9 cellular contexts compared by ENCODE assay signal in the genomic region with DNA sequence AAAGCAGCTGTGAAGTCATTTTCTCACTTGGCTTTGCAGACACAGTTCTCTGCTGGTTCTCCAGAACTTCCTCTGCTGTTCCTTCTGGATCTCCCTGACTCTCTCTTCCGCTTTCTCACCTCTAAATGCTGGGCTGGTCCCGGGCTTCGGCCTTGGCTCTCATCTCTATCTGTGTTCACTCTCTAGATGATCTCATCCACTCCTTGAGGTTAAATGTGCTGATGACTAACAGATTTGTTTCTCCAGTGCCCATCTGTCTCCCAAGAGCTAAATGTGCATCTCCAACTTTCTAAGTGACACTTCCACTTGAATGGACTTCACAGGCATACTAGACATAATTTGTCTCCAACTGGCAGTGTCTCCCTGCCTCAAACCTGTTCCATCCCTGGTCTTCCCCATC.
DNase-seq lines count a peak whose midpoint lies in the region; ATAC-seq, FAIRE-seq and TF ChIP-seq lines count a peak whose summit lies in the region.
"Had no signal": no experiment of that assay in that cellular context is flagged by ENCODE, and none has a peak within 500 bp of the region (broad histone marks: within the 10 kb centered on the region; RNA-seq: fewer than 3 reads in every experiment).

No MANE protein-coding gene starts in this region.

- RAD21 ChIA-PET in GM12878 (lab: Charles Lee; ENCODE audit: unreplicated experiment) = interaction anchor here (2.2 to 2.7 kb wide), 2 partner anchors 94 to 238 kb away, joined by 14 to 15 read pairs; a partner anchor contains a TSS

- H3K27ac ChIP-seq in GM12878 (ENCODE audit: control insufficient read depth, insufficient read depth) (no peak overlapping the region), left lung (no peak overlapping the region)

- WGBS in GM12878 (ENCODE audit: insufficient coverage, insufficient replicate concordance, low lambda C conversion rate, missing lambda C conversion rate) = 28% methylated on average over 3 of the region's 3 CpGs

- TF ChIP-seq POLR2A in GM12878 (IDR thresholded peaks at IDR 0.05; ENCODE audit: low read depth, low read length) = no peak

- no TSS peak for BruUV-seq in GM12878 (replicated peaks; lab: Mats Ljungman, UMichigan)

- no peak for TF ChIP-seq EP300 in GM12878 (IDR thresholded peaks at IDR 0.05; ENCODE audit: borderline replicate concordance in 1 of 2, control insufficient read depth in 1 of 2, low read depth in 2 of 2, low read length in 2 of 2)

- peaks cover 3% of the 10 kb centered on the region for H3K79me2 ChIP-seq in GM12878 (ENCODE audit: control insufficient read depth, insufficient read depth, low read length)

- CTCF ChIA-PET in GM12878 (lab: Yijun Ruan, JAX) = interaction anchor here (0.6 to 2.6 kb wide), 6 partner anchors 10 to 452 kb away, joined by 3 to 11 read pairs (median 6); no protein-coding TSS in a partner anchor

- ATAC-seq in HG03432 (IDR thresholded peaks at IDR 0.05; ENCODE audit: unreplicated experiment) (peak; percentile 33), GM12878 (peak; percentile 61), left lung (peak; percentile 43), HG02678 (IDR thresholded peaks at IDR 0.05; ENCODE audit: unreplicated experiment) (no peak)

- intact Hi-C loops in GM12878 (cut with micrococcal nuclease; ENCODE audit: unreplicated experiment) (no loop called here), left lung (cut with DNase I) (no loop called here)

- in situ Hi-C loops in GM12878 (cut with MboI) = no loop called here

- H3K4me2 ChIP-seq in GM12878 (ENCODE audit: control insufficient read depth, insufficient read depth) = no peak overlapping the region

- H3K9ac ChIP-seq in GM12878 (ENCODE audit: control insufficient read depth, insufficient read depth, low read length) = no peak overlapping the region

- no peak for TF ChIP-seq RAD21 in GM12878 (IDR thresholded peaks at IDR 0.05; ENCODE audit: insufficient read depth, low read depth, low read length)

- H3K36me3 ChIP-seq in GM12878 (ENCODE audit: control insufficient read depth in 2 of 2, insufficient read depth in 2 of 2, low read length in 1 of 2) = peaks cover 0 to 3% of the 10 kb centered on the region in 2 experiments; a peak in 2 of 4 replicates
- H3K36me3 ChIP-seq in left lung = no peaks in the 10 kb centered on the region

- H3K27me3 ChIP-seq in GM12878 (replicated peaks in 1 of 2; ENCODE audit: control insufficient read depth in 2 of 2, insufficient read depth in 2 of 2, low read length in 1 of 2) (no peaks in the 10 kb centered on the region), left lung (no peaks in the 10 kb centered on the region)

- no peak for FAIRE-seq in GM12878 (lab: Jason Lieb, UNC)

- no peak overlapping the region for H2AFZ ChIP-seq in GM12878 (ENCODE audit: control insufficient read depth, low read depth, low read length)

- POLR2A ChIA-PET in GM12878 (lab: Charles Lee) = interaction anchor here (1.2 to 1.5 kb wide), 2 partner anchors 80 to 113 kb away, joined by 3 read pairs; no protein-coding TSS in a partner anchor

- H4K20me1 ChIP-seq in GM12878 (ENCODE audit: control insufficient read depth, insufficient read depth) = no peaks in the 10 kb centered on the region; the same call in 1 of the 2 replicates

- H3K4me3 ChIP-seq in GM12878 (no peak overlapping the region), left lung (no peak overlapping the region)

- TF ChIP-seq CTCF in GM12878 (IDR thresholded peaks at IDR 0.05 in 2 of 3, conservative IDR thresholded peaks at IDR 0.05 in 1 of 3; ENCODE audit: control insufficient read depth in 2 of 3, extremely low read depth in 1 of 3, insufficient read depth in 1 of 3, low read depth in 3 of 3, low read length in 3 of 3) = no peak
- TF ChIP-seq CTCF in left lung (IDR thresholded peaks at IDR 0.05) = no peak

- SMC1A ChIA-PET in GM12878 (lab: Charles Lee; ENCODE audit: uncharacterized antibody, unreplicated experiment) = interaction anchor here (0.8 to 2.2 kb wide), 10 partner anchors 10 to 238 kb away, joined by 3 to 9 read pairs (median 4); no protein-coding TSS in a partner anchor

- peak; percentile 13 for DNase-seq in CD1c-positive myeloid dendritic cell (ENCODE audit: extremely low spot score)
- no peak for DNase-seq in GM12878 (ENCODE audit: low read depth, low spot score)
- DNase-seq in left lung = no peak
- no peak for DNase-seq in activated gamma-delta T cell treated with Interleukin-2 at 50 U/mL for 16 hours
- DNase-seq in epidermal melanocyte (ENCODE audit: insufficient read length, low spot score) = no peak
- DNase-seq in NCI-H1436 treated with DMSO at 0.1 percent for 48 hours (lab: John Stamatoyannopoulos, UW) = no peak
- DNase-seq: Calu3 had no signal

- H3K4me1 ChIP-seq in GM12878 (ENCODE audit: control insufficient read depth, insufficient read depth, low read length) (peaks cover 13% of the 10 kb centered on the region), left lung (peaks cover 8 to 29% of the 10 kb centered on the region in 2 donors)

- H3K9me3 ChIP-seq in GM12878 (replicated peaks; ENCODE audit: control insufficient read depth, insufficient read depth, low read length) = no peaks in the 10 kb centered on the region; the same call in 1 of the 3 replicates
- peaks cover 0 to 2% of the 10 kb centered on the region in 2 donors for H3K9me3 ChIP-seq in left lung

TF ChIP-seq in GM12878, 131 proteins besides CTCF, POLR2A, EP300 and RAD21 (continues in another document):
- TF ChIP-seq, protein P1, sequence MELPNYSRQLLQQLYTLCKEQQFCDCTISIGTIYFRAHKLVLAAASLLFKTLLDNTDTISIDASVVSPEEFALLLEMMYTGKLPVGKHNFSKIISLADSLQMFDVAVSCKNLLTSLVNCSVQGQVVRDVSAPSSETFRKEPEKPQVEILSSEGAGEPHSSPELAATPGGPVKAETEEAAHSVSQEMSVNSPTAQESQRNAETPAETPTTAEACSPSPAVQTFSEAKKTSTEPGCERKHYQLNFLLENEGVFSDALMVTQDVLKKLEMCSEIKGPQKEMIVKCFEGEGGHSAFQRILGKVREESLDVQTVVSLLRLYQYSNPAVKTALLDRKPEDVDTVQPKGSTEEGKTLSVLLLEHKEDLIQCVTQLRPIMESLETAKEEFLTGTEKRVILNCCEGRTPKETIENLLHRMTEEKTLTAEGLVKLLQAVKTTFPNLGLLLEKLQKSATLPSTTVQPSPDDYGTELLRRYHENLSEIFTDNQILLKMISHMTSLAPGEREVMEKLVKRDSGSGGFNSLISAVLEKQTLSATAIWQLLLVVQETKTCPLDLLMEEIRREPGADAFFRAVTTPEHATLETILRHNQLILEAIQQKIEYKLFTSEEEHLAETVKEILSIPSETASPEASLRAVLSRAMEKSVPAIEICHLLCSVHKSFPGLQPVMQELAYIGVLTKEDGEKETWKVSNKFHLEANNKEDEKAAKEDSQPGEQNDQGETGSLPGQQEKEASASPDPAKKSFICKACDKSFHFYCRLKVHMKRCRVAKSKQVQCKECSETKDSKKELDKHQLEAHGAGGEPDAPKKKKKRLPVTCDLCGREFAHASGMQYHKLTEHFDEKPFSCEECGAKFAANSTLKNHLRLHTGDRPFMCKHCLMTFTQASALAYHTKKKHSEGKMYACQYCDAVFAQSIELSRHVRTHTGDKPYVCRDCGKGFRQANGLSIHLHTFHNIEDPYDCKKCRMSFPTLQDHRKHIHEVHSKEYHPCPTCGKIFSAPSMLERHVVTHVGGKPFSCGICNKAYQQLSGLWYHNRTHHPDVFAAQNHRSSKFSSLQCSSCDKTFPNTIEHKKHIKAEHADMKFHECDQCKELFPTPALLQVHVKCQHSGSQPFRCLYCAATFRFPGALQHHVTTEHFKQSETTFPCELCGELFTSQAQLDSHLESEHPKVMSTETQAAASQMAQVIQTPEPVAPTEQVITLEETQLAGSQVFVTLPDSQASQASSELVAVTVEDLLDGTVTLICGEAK (IDR thresholded peaks at IDR 0.05; ENCODE audit: borderline replicate concordance) = no peak
- TF ChIP-seq, protein P2, sequence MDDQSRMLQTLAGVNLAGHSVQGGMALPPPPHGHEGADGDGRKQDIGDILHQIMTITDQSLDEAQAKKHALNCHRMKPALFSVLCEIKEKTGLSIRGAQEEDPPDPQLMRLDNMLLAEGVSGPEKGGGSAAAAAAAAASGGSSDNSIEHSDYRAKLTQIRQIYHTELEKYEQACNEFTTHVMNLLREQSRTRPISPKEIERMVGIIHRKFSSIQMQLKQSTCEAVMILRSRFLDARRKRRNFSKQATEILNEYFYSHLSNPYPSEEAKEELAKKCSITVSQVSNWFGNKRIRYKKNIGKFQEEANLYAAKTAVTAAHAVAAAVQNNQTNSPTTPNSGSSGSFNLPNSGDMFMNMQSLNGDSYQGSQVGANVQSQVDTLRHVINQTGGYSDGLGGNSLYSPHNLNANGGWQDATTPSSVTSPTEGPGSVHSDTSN (IDR thresholded peaks at IDR 0.05; ENCODE audit: insufficient replicate concordance, low read depth, low read length) = no peak
- TF ChIP-seq, protein P3, sequence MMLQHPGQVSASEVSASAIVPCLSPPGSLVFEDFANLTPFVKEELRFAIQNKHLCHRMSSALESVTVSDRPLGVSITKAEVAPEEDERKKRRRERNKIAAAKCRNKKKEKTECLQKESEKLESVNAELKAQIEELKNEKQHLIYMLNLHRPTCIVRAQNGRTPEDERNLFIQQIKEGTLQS (IDR thresholded peaks at IDR 0.05; ENCODE audit: borderline replicate concordance, extremely low read depth, low read depth, low read length) = no peak
- TF ChIP-seq MTA2 (IDR thresholded peaks at IDR 0.05; ENCODE audit: low read depth) = 0 out of 2 replicates have a peak, but pooled peaks have one; percentile 10
- no peak for TF ChIP-seq FOS (IDR thresholded peaks at IDR 0.05; ENCODE audit: borderline replicate concordance, extremely low read depth, insufficient read length)
- no peak for TF ChIP-seq NFYA (IDR thresholded peaks at IDR 0.05; ENCODE audit: borderline replicate concordance, low read depth, low read length)
- no peak for TF ChIP-seq KLF5 (IDR thresholded peaks at IDR 0.05; ENCODE audit: partially characterized antibody)
- no peak for TF ChIP-seq ZNF207 (IDR thresholded peaks at IDR 0.05; ENCODE audit: borderline replicate concordance)
